In the genomic region with DNA sequence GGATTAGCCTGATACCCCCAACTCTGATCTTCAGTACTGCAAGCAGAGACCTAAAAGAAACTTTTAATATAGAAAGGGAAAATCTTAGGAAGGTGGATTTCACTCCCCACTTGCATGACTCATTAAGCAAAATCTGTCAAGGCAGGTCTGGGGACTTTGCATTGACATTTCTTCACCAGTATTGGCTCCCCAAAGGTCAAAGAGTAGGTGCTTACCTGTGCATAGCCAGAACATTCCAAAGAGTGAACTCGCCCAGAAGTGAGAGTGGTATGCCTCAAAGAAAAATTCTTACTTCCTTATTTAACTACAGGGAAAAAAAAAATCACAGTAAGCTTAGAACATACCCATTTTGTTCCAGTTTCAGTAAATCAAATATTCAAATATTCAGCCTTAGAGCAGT, we compare ENCODE assay signal across 18 cellular contexts.
A peak's percentile ranks its signal among the peaks of the same experiment; 100 is the strongest.
DNase-seq lines count a peak whose midpoint lies in the region; ATAC-seq and TF ChIP-seq lines count a peak whose summit lies in the region.
"Had no signal": no experiment of that assay in that cellular context is flagged by ENCODE, and none has a peak within 500 bp of the region (broad histone marks: within the 10 kb centered on the region; RNA-seq: fewer than 3 reads in every experiment).

No MANE protein-coding gene starts in this region.

- intact Hi-C loops in Calu3 (cut with micrococcal nuclease; ENCODE audit: unreplicated experiment), result no loop called here
- intact Hi-C loops in esophagus squamous epithelium (cut with DNase I), result no loop called here
- intact Hi-C loops in upper lobe of right lung (cut with DNase I), result no loop called here

- H3K36me3 Mint-ChIP-seq in Calu3 (ENCODE audit: insufficient read depth, unreplicated experiment), result peaks cover 4% of the 10 kb centered on the region

- no TSS peak for BruUV-seq in Calu3 (replicated peaks; lab: Mats Ljungman, UMichigan)

- H3K9me3 ChIP-seq in esophagus squamous epithelium (no peaks in the 10 kb centered on the region), upper lobe of right lung (no peaks in the 10 kb centered on the region)
- H3K9me3 ChIP-seq: SJCRH30 had no signal

- 39 to 61% methylated on average over 1 of the region's 1 CpG for WGBS in esophagus squamous epithelium, 2 donors

- H3K27ac ChIP-seq in RWPE1, result peak overlapping the region; percentile 84
- H3K27ac ChIP-seq in esophagus squamous epithelium, result peak overlapping the region; percentile 68 to 81 (median 74)
- no peak overlapping the region for H3K27ac ChIP-seq in upper lobe of right lung
- H3K27ac ChIP-seq: SJCRH30 had no signal

- no peak overlapping the region for H3K4me3 ChIP-seq in esophagus squamous epithelium
- H3K4me3 ChIP-seq in upper lobe of right lung, result no peak overlapping the region
- H3K4me3 ChIP-seq: GM12878, SJCRH30 had no signal

- H3K27ac Mint-ChIP-seq in Calu3 (ENCODE audit: unreplicated experiment), result no peak overlapping the region
- H3K27ac Mint-ChIP-seq: IgD-negative memory B cell had no signal

- ATAC-seq in upper lobe of right lung, result no peak
- ATAC-seq: GM12878 had no signal

- H3K27me3 Mint-ChIP-seq in Calu3 (ENCODE audit: unreplicated experiment), result no peaks in the 10 kb centered on the region

- H3K9me3 Mint-ChIP-seq in Calu3 (ENCODE audit: low read depth, unreplicated experiment), result peaks cover 2% of the 10 kb centered on the region

- H3K4me1 ChIP-seq in esophagus squamous epithelium, result peaks cover 0 to 23% (median 10%) of the 10 kb centered on the region in 3 donors
- H3K4me1 ChIP-seq in upper lobe of right lung, result no peaks in the 10 kb centered on the region
- H3K4me1 ChIP-seq: SJCRH30 had no signal

- H3K4me1 Mint-ChIP-seq in Calu3 (ENCODE audit: low read depth, unreplicated experiment), result peaks cover 25% of the 10 kb centered on the region
- H3K4me1 Mint-ChIP-seq: IgD-negative memory B cell had no signal

- DNase-seq in Calu3 (peak; percentile 38), RWPE1 (ENCODE audit: low spot score) (peak; percentile 38), esophagus squamous epithelium (lab: John Stamatoyannopoulos, UW) (no peak), renal cortical epithelial cell (ENCODE audit: low read depth) (peak; percentile 73), HUDEP-2 (lab: John Stamatoyannopoulos, UW; ENCODE audit: unreplicated experiment in 76 of 76) (no peak), NCI-H82 (lab: John Stamatoyannopoulos, UW) (no peak), upper lobe of right lung (no peak)
- DNase-seq: C1 segment of cervical spinal cord, DMS 273 treated with DMSO at 0.1 percent for 48 hours, GDM1, GOT3, NCI-H187, NCI-H345, NCI-H526 treated with DMSO at 0.1 percent for 48 hours, RPMI8226, SJCRH30 had no signal

- no peak overlapping the region for H3K4me3 Mint-ChIP-seq in Calu3 (ENCODE audit: low read depth, unreplicated experiment)
- H3K4me3 Mint-ChIP-seq: IgD-negative memory B cell had no signal

- POLR2A ChIA-PET in RWPE1 (lab: Yijun Ruan, JAX; ENCODE audit: low non-redundant PET), result no interaction called here

- TF ChIP-seq CTCF in Calu3 (IDR thresholded peaks at IDR 0.05; ENCODE audit: unreplicated experiment), result no peak
- TF ChIP-seq CTCF in RWPE1 (conservative IDR thresholded peaks at IDR 0.05; ENCODE audit: low read depth), result no peak
- no peak for TF ChIP-seq CTCF in esophagus squamous epithelium (IDR thresholded peaks at IDR 0.05)
- no peak for TF ChIP-seq CTCF in upper lobe of right lung (IDR thresholded peaks at IDR 0.05)

- H3K27me3 ChIP-seq in esophagus squamous epithelium, result no peaks in the 10 kb centered on the region
- no peaks in the 10 kb centered on the region for H3K27me3 ChIP-seq in upper lobe of right lung
- H3K27me3 ChIP-seq: SJCRH30 had no signal

- no peak for TF ChIP-seq POLR2A in esophagus squamous epithelium (IDR thresholded peaks at IDR 0.05)

- H3K36me3 ChIP-seq in esophagus squamous epithelium, result no peaks in the 10 kb centered on the region
- no peaks in the 10 kb centered on the region for H3K36me3 ChIP-seq in upper lobe of right lung
- H3K36me3 ChIP-seq: SJCRH30 had no signal

- CTCF ChIA-PET in Calu3 (lab: Charles Lee) (no interaction called here), RWPE1 (lab: Yijun Ruan, JAX) (interaction anchor here (0.9 kb wide), 1 partner anchor 369 kb away, joined by 3 read pairs; no protein-coding TSS in a partner anchor)

Comparison
In these comparisons a context has a peak if more than half of its experiments do, and no peak if none do; other contexts are left out.
1. DNase-seq: peak in Calu3 (single experiment), RWPE1 (single experiment) and renal cortical epithelial cell (single experiment); none in esophagus squamous epithelium (single experiment), HUDEP-2 (0 of 76), NCI-H82 (single experiment) and upper lobe of right lung (single experiment).